Comparison of ENCODE assay signal across 8 cellular contexts in genomic region chr2:84515788-84516187, GRCh38. TPM values are rescaled to one million over a fixed set of nuclear protein-coding genes. Genes with fewer than 3 reads are reported as not detected.
DNase-seq lines count a peak whose midpoint lies in the region; ATAC-seq and TF ChIP-seq lines count a peak whose summit lies in the region.

No MANE protein-coding gene starts in this region.

- H3K27ac Mint-ChIP-seq in naive thymus-derived CD4-positive, alpha-beta T cell, result peak overlapping the region; percentile 66 to 98 (median 93)

- CTCF ChIA-PET in naive thymus-derived CD4-positive, alpha-beta T cell (lab: Charles Lee), result no interaction called here

- H3K36me3 Mint-ChIP-seq in naive thymus-derived CD4-positive, alpha-beta T cell, result peaks cover 0 to 5% (median 0%) of the 10 kb centered on the region in 5 donors

- intact Hi-C loops in left ventricle myocardium inferior (cut with micrococcal nuclease), result no loop called here
- intact Hi-C loops in left ventricle myocardium superior (cut with micrococcal nuclease), result no loop called here
- intact Hi-C loops in dorsolateral prefrontal cortex (cut with DNase I), result no loop called here
- intact Hi-C loops in naive thymus-derived CD4-positive, alpha-beta T cell (cut with micrococcal nuclease), result loop anchor here (1.0 to 5.0 kb wide), 9 partner anchors 56 to 457 kb away; partner anchors contain the start of genes SUCLG1 (in 2 of the 2), TMSB10 (in 1 of the 2) and TRABD2A (in 1 of the 2)

- H3K4me3 ChIP-seq in left ventricle myocardium inferior (peak overlapping the region; percentile 66), dorsolateral prefrontal cortex (peak overlapping the region; percentile 42 to 81 (median 67))
- H3K4me3 ChIP-seq in naive thymus-derived CD4-positive, alpha-beta T cell (ENCODE audit: low read length), result peak overlapping the region; percentile 78

- H3K4me1 ChIP-seq in left ventricle myocardium inferior, result peaks cover 7% of the 10 kb centered on the region
- peaks cover 5 to 6% of the 10 kb centered on the region in 2 donors for H3K4me1 ChIP-seq in naive thymus-derived CD4-positive, alpha-beta T cell (ENCODE audit: control insufficient read depth in 2 of 2, insufficient read depth in 2 of 2, low read length in 2 of 2)

- no peaks in the 10 kb centered on the region for H3K36me3 ChIP-seq in left ventricle myocardium inferior
- no peaks in the 10 kb centered on the region for H3K36me3 ChIP-seq in naive thymus-derived CD4-positive, alpha-beta T cell (ENCODE audit: control insufficient read depth in 2 of 3, insufficient read depth in 3 of 3, low read length in 3 of 3)

- peak overlapping the region; percentile 79 to 93 (median 90) for H3K4me3 Mint-ChIP-seq in naive thymus-derived CD4-positive, alpha-beta T cell

- TF ChIP-seq CTCF in left ventricle myocardium inferior (IDR thresholded peaks at IDR 0.05; ENCODE audit: borderline replicate concordance), result no peak
- no peak for TF ChIP-seq CTCF in dorsolateral prefrontal cortex (IDR thresholded peaks at IDR 0.05 in 54 of 56, conservative IDR thresholded peaks at IDR 0.05 in 2 of 56; ENCODE audit: low read depth in 1 of 56, partially characterized antibody in 56 of 56)

- peaks cover 0 to 16% (median 6%) of the 10 kb centered on the region in 11 donors for H3K9me3 Mint-ChIP-seq in naive thymus-derived CD4-positive, alpha-beta T cell

- H3K27me3 Mint-ChIP-seq in naive thymus-derived CD4-positive, alpha-beta T cell, result peaks cover 0 to 38% (median 0%) of the 10 kb centered on the region in 5 donors

- ATAC-seq in left ventricle myocardium superior (no peak), HG02623 (IDR thresholded peaks at IDR 0.05; ENCODE audit: unreplicated experiment) (no peak)
- no peak for ATAC-seq in naive thymus-derived CD4-positive, alpha-beta T cell

- DNase-seq in left ventricle myocardium inferior (no peak), left ventricle myocardium superior (no peak), dorsolateral prefrontal cortex (no peak), pons (ENCODE audit: low spot score) (no peak), NOMO-1 (lab: John Stamatoyannopoulos, UW; ENCODE audit: unreplicated experiment in 2 of 2) (no peak), NCI-H2081 (lab: John Stamatoyannopoulos, UW) (no peak)
- DNase-seq in naive thymus-derived CD4-positive, alpha-beta T cell, result no peak

- H3K4me1 Mint-ChIP-seq in naive thymus-derived CD4-positive, alpha-beta T cell, result peaks cover 6 to 27% (median 23%) of the 10 kb centered on the region in 7 donors

- H3K9me3 ChIP-seq in left ventricle myocardium inferior (replicated peaks), result peaks cover 9% of the 10 kb centered on the region
- no peaks in the 10 kb centered on the region for H3K9me3 ChIP-seq in naive thymus-derived CD4-positive, alpha-beta T cell (ENCODE audit: control insufficient read depth in 2 of 3, low read length in 3 of 3)

- POLR2A ChIA-PET in naive thymus-derived CD4-positive, alpha-beta T cell (lab: Charles Lee), result no interaction called here

- no peaks in the 10 kb centered on the region for H3K27me3 ChIP-seq in left ventricle myocardium inferior (ENCODE audit: low read depth)
- H3K27me3 ChIP-seq in dorsolateral prefrontal cortex, result no peaks in the 10 kb centered on the region
- no peaks in the 10 kb centered on the region for H3K27me3 ChIP-seq in naive thymus-derived CD4-positive, alpha-beta T cell (ENCODE audit: control insufficient read depth in 2 of 2, insufficient read depth in 2 of 2, low read length in 2 of 2)

- H3K27ac ChIP-seq in left ventricle myocardium inferior (replicated peaks) (no peak overlapping the region), dorsolateral prefrontal cortex (peak overlapping the region in 10 of 59 donors; percentile 1 to 66 (median 19))
- H3K27ac ChIP-seq in naive thymus-derived CD4-positive, alpha-beta T cell (ENCODE audit: low read depth, low read length), result peak overlapping the region; percentile 75

RNA-seq across cellular contexts. Expression of gene DNAH6, which starts 0.5 kb away (rescaled TPM):
- total RNA-seq in left ventricle myocardium inferior, result 0.14 TPM
- total RNA-seq in left ventricle myocardium superior, result 0.22 TPM
- 10 to 100 TPM in 95 of 120 experiments, 1 to 10 TPM in 25; 4.3 to 27.0 (median 12.3) TPM for total RNA-seq in dorsolateral prefrontal cortex
- total RNA-seq in naive thymus-derived CD4-positive, alpha-beta T cell, result 1 to 10 TPM in 3 of 5 experiments, under 1 TPM in 2; 0.73 to 2.3 (median 1.1) TPM
- polyA plus RNA-seq in naive thymus-derived CD4-positive, alpha-beta T cell, result 1 to 10 TPM; 1.4 to 1.7 TPM

RNA-seq across cellular contexts. Expression of gene SUCLG1, which starts 56.7 kb away (rescaled TPM):
- total RNA-seq in left ventricle myocardium inferior (292 TPM), left ventricle myocardium superior (308 TPM), dorsolateral prefrontal cortex (10 to 100 TPM; 44.4 to 93.6 (median 71.6) TPM)
- total RNA-seq in naive thymus-derived CD4-positive, alpha-beta T cell, result 10 to 100 TPM; 45.1 to 63.6 (median 47.9) TPM
- polyA plus RNA-seq in naive thymus-derived CD4-positive, alpha-beta T cell, result 10 to 100 TPM; 85.8 to 85.9 TPM

Comparison
In these comparisons a context has a peak if more than half of its experiments do, and no peak if none do; other contexts are left out.
1. intact Hi-C loops: an anchor here in naive thymus-derived CD4-positive, alpha-beta T cell (1.0 to 5.0 kb wide); none called in left ventricle myocardium inferior, left ventricle myocardium superior and dorsolateral prefrontal cortex.